In the genomic region with DNA sequence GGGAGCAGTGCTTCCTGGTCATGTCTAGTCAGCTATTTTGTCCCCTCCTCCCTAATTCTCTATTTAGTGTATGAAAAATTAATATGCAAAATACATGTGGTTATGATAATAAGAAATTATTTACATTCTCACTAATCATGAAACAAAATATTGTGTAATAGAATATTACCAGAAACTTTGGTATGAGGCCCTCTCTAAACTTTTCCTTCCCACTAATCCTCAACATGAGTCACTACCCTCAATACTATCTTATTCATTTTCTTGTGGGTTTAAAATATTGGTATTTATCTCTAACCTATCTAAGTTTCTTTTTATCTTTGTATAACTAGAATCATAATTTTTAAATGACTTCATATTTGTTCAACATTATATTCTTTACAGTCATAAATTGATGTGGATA, we compare ENCODE assay signal across 17 cellular contexts.
DNase-seq lines count a peak whose midpoint lies in the region; ATAC-seq, FAIRE-seq and TF ChIP-seq lines count a peak whose summit lies in the region.
"Had no signal": no experiment of that assay in that cellular context is flagged by ENCODE, and none has a peak within 500 bp of the region (broad histone marks: within the 10 kb centered on the region; RNA-seq: fewer than 3 reads in every experiment).

No MANE protein-coding gene starts in this region.

- H2AK5ac ChIP-seq in IMR-90 (ENCODE audit: low read depth, low read length) (no peak overlapping the region), mesenchymal stem cell (ENCODE audit: low read length, severe bottlenecking) (no peak overlapping the region)

- no peaks in the 10 kb centered on the region for H3K4me1 Mint-ChIP-seq in Caco-2 (ENCODE audit: low read depth, unreplicated experiment)
- H3K4me1 Mint-ChIP-seq: B cell, GM23338 had no signal

- no peaks in the 10 kb centered on the region for H3K9me2 ChIP-seq in PC-3 (replicated peaks; ENCODE audit: low read length)

- CTCF ChIA-PET in IMR-90 (lab: Yijun Ruan, JAX): no interaction called here
- CTCF ChIA-PET in PC-3 (lab: Charles Lee): no interaction called here
- CTCF ChIA-PET in Caco-2 (lab: Charles Lee): no interaction called here

- H3K4me3 ChIP-seq in IMR-90 (ENCODE audit: insufficient read depth, low read depth, low read length) (no peak overlapping the region), PC-3 (ENCODE audit: low read length) (no peak overlapping the region), choroid plexus epithelial cell (ENCODE audit: low read depth, low read length) (no peak overlapping the region), mesenchymal stem cell (ENCODE audit: insufficient read depth in 1 of 2, low read depth in 1 of 2, low read length in 2 of 2) (no peak overlapping the region), Caco-2 (ENCODE audit: low read depth, low read length) (no peak overlapping the region), kidney (ENCODE audit: low read length in 2 of 2) (no peak overlapping the region)
- H3K4me3 ChIP-seq: GM23338 had no signal

- H2AFZ ChIP-seq in IMR-90 (replicated peaks; ENCODE audit: low read length, poor library complexity) (no peak overlapping the region), PC-3 (ENCODE audit: low read length) (no peak overlapping the region), mesenchymal stem cell (ENCODE audit: low read depth, low read length) (no peak overlapping the region)
- H2AFZ ChIP-seq: GM23338 had no signal

- no peak overlapping the region for H2BK12ac ChIP-seq in mesenchymal stem cell (ENCODE audit: low read length in 2 of 2)

- no peak overlapping the region for H3K4me3 Mint-ChIP-seq in Caco-2 (ENCODE audit: unreplicated experiment)
- H3K4me3 Mint-ChIP-seq: B cell; CD4-positive, alpha-beta T cell; GM23338 had no signal

- no peak overlapping the region for H2BK15ac ChIP-seq in IMR-90 (ENCODE audit: low read depth, low read length)
- H2BK15ac ChIP-seq in mesenchymal stem cell (ENCODE audit: low read depth, poor library complexity, severe bottlenecking): no peak overlapping the region

- no peaks in the 10 kb centered on the region for H3K79me2 ChIP-seq in PC-3 (ENCODE audit: low read length)

- H2AK9ac ChIP-seq in IMR-90 (replicated peaks; ENCODE audit: low read depth, low read length, poor library complexity): no peak overlapping the region

- intact Hi-C loops in IMR-90 (cut with micrococcal nuclease): no loop called here
- intact Hi-C loops in PC-3 (cut with micrococcal nuclease): no loop called here
- intact Hi-C loops in Caco-2 (cut with micrococcal nuclease; ENCODE audit: unreplicated experiment): no loop called here
- intact Hi-C loops in kidney (cut with DNase I): no loop called here

- no peak for DNase-seq in IMR-90
- DNase-seq in PC-3: peak; percentile 12
- peak; percentile 1 for DNase-seq in choroid plexus epithelial cell (ENCODE audit: low read depth)
- DNase-seq in mesenchymal stem cell: peak; percentile 18
- DNase-seq in Caco-2: no peak
- DNase-seq in kidney: no peak
- DNase-seq in NCI-H524 treated with DMSO at 0.1 percent for 48 hours (lab: John Stamatoyannopoulos, UW): no peak
- DNase-seq: C1 segment of cervical spinal cord; CD4-positive, alpha-beta T cell; DMS79 treated with DMSO at 0.1 percent for 48 hours; EL; GDM1; H7 had no signal

- H3K79me1 ChIP-seq in IMR-90 (ENCODE audit: low read depth in 1 of 2, low read length in 2 of 2) (no peaks in the 10 kb centered on the region), mesenchymal stem cell (replicated peaks; ENCODE audit: low read length, poor library complexity, severe bottlenecking) (no peaks in the 10 kb centered on the region)

- no peak overlapping the region for H2BK120ac ChIP-seq in IMR-90 (ENCODE audit: low read depth, low read length)
- no peak overlapping the region for H2BK120ac ChIP-seq in mesenchymal stem cell (ENCODE audit: low read depth, low read length)

- in situ Hi-C loops in IMR-90 (cut with MboI; ENCODE audit: low sequenced_read_pairs): no loop called here

- H3K9me3 ChIP-seq in IMR-90 (ENCODE audit: control insufficient read depth, insufficient read depth, low read length) (peaks cover 12% of the 10 kb centered on the region), PC-3 (ENCODE audit: low read length) (0 out of 2 replicates have a peak, but pooled peaks cover 15% of the 10 kb centered on the region), mesenchymal stem cell (ENCODE audit: control insufficient read depth, low read length) (peaks cover 45% of the 10 kb centered on the region), Caco-2 (no peaks in the 10 kb centered on the region), kidney (ENCODE audit: control insufficient read depth in 1 of 2, low read length in 2 of 2) (peaks cover 2 to 10% of the 10 kb centered on the region in 2 donors)

- H3K4ac ChIP-seq in IMR-90 (ENCODE audit: low read depth, low read length): no peak overlapping the region
- no peak overlapping the region for H3K4ac ChIP-seq in mesenchymal stem cell (ENCODE audit: low read depth in 1 of 2, low read length in 2 of 2)

- no peak for FAIRE-seq in kidney (lab: Jason Lieb, UNC)
- FAIRE-seq: GM12892, GM19239 had no signal

- POLR2A ChIA-PET in IMR-90 (lab: Charles Lee; ENCODE audit: unreplicated experiment): no interaction called here
- POLR2A ChIA-PET in PC-3 (lab: Charles Lee; ENCODE audit: unreplicated experiment): no interaction called here
- POLR2A ChIA-PET in Caco-2 (lab: Charles Lee): no interaction called here

- no peak overlapping the region for H3K18ac ChIP-seq in IMR-90 (ENCODE audit: low read depth, low read length)
- no peak overlapping the region for H3K18ac ChIP-seq in mesenchymal stem cell (ENCODE audit: low read depth in 1 of 2, low read length in 2 of 2)

- no peaks in the 10 kb centered on the region for H3K27me3 Mint-ChIP-seq in Caco-2 (ENCODE audit: insufficient read depth, unreplicated experiment)
- H3K27me3 Mint-ChIP-seq: B cell; CD4-positive, alpha-beta T cell had no signal

- H3K9ac ChIP-seq in IMR-90 (ENCODE audit: low read depth, low read length): no peak overlapping the region
- H3K9ac ChIP-seq in PC-3 (ENCODE audit: low read length): peak overlapping the region; percentile 29; the same call in 1 of the 2 replicates
- no peak overlapping the region for H3K9ac ChIP-seq in mesenchymal stem cell (ENCODE audit: low read length)
- H3K9ac ChIP-seq in kidney (ENCODE audit: low read length in 2 of 2): no peak overlapping the region

- no peaks in the 10 kb centered on the region for H3K36me3 ChIP-seq in IMR-90 (ENCODE audit: control insufficient read depth, insufficient read depth, low read length)
- H3K36me3 ChIP-seq in PC-3 (ENCODE audit: low read depth, low read length): no peaks in the 10 kb centered on the region; the same call in 1 of the 2 replicates
- H3K36me3 ChIP-seq in mesenchymal stem cell (ENCODE audit: control insufficient read depth in 1 of 2, insufficient read depth in 2 of 2, low read depth in 1 of 2, low read length in 2 of 2): no peaks in the 10 kb centered on the region
- H3K36me3 ChIP-seq in Caco-2 (ENCODE audit: control insufficient read depth, insufficient read depth, low read length): no peaks in the 10 kb centered on the region
- H3K36me3 ChIP-seq in kidney (ENCODE audit: control insufficient read depth in 1 of 2, insufficient read depth in 2 of 2, low read length in 2 of 2): no peaks in the 10 kb centered on the region

- TF ChIP-seq RAD21 in IMR-90 (IDR thresholded peaks at IDR 0.05; ENCODE audit: low read length): no peak

- H3F3A ChIP-seq in PC-3 (ENCODE audit: low read length, unreplicated experiment): no peaks in the 10 kb centered on the region

- no peak for TF ChIP-seq POLR2A in IMR-90 (IDR thresholded peaks at IDR 0.05; ENCODE audit: low read depth, low read length)

- no peaks in the 10 kb centered on the region for H3K27me3 ChIP-seq in IMR-90 (ENCODE audit: control insufficient read depth, insufficient read depth, low read length)
- no peaks in the 10 kb centered on the region for H3K27me3 ChIP-seq in PC-3 (ENCODE audit: low read length)
- no peaks in the 10 kb centered on the region for H3K27me3 ChIP-seq in mesenchymal stem cell (ENCODE audit: control insufficient read depth in 1 of 2, insufficient read depth in 1 of 2, low read length in 2 of 2)
- H3K27me3 ChIP-seq in Caco-2 (replicated peaks; ENCODE audit: control insufficient read depth, insufficient read depth, low read length): no peaks in the 10 kb centered on the region

- no peaks in the 10 kb centered on the region for H3K4me1 ChIP-seq in IMR-90 (ENCODE audit: control insufficient read depth, insufficient read depth, low read length)
- peaks cover 7% of the 10 kb centered on the region; the same call in 1 of the 2 replicates for H3K4me1 ChIP-seq in PC-3 (ENCODE audit: insufficient read depth, low read length)
- H3K4me1 ChIP-seq in mesenchymal stem cell (ENCODE audit: control insufficient read depth, insufficient read depth, low read depth, low read length): no peaks in the 10 kb centered on the region
- no peaks in the 10 kb centered on the region for H3K4me1 ChIP-seq in Caco-2
- H3K4me1 ChIP-seq in kidney (ENCODE audit: control insufficient read depth in 1 of 2, insufficient read depth in 1 of 2, low read depth in 1 of 2, low read length in 2 of 2): no peaks in the 10 kb centered on the region

- dilution Hi-C loops in IMR-90 (cut with HindIII; ENCODE audit: low sequenced_read_pairs, unreplicated experiment): no loop called here

- ATAC-seq in IMR-90 (ENCODE audit: low read depth) (no peak), PC-3 (peak; percentile 47)
- ATAC-seq: GM23338 had no signal

- H3K9me3 Mint-ChIP-seq in Caco-2 (ENCODE audit: unreplicated experiment): no peaks in the 10 kb centered on the region

- no peak overlapping the region for H4K8ac ChIP-seq in IMR-90 (ENCODE audit: low read depth in 2 of 2, low read length in 2 of 2)
- H4K8ac ChIP-seq in mesenchymal stem cell (ENCODE audit: low read length): no peak overlapping the region

- H2BK5ac ChIP-seq in IMR-90 (ENCODE audit: low read depth, low read length, poor library complexity, severe bottlenecking) (no peak overlapping the region), mesenchymal stem cell (ENCODE audit: low read depth, low read length, poor library complexity, severe bottlenecking) (no peak overlapping the region)

- BruUV-seq in IMR-90 (replicated peaks; lab: Mats Ljungman, UMichigan) (no TSS peak), PC-3 (replicated peaks; lab: Mats Ljungman, UMichigan) (no TSS peak), Caco-2 (replicated peaks; lab: Mats Ljungman, UMichigan) (no TSS peak)

- H3K27ac ChIP-seq in IMR-90 (ENCODE audit: insufficient read depth, low read length): no peak overlapping the region
- H3K27ac ChIP-seq in PC-3 (ENCODE audit: low read length): peak overlapping the region; percentile 81
- H3K27ac ChIP-seq in mesenchymal stem cell (ENCODE audit: low read length, poor library complexity, severe bottlenecking): no peak overlapping the region
- no peak overlapping the region for H3K27ac ChIP-seq in kidney (ENCODE audit: low read depth in 2 of 2, low read length in 2 of 2)

- H3K9me1 ChIP-seq in IMR-90 (ENCODE audit: insufficient read depth, low read length): no peaks in the 10 kb centered on the region

- TF ChIP-seq CTCF in IMR-90 (conservative IDR thresholded peaks at IDR 0.05; ENCODE audit: low read depth, low read length) (no peak), PC-3 (conservative IDR thresholded peaks at IDR 0.05; ENCODE audit: low read depth, low read length) (no peak), choroid plexus epithelial cell (conservative IDR thresholded peaks at IDR 0.05; ENCODE audit: low read depth, low read length) (no peak), Caco-2 (IDR thresholded peaks at IDR 0.05; ENCODE audit: insufficient read depth in 1 of 2, low read depth in 1 of 2, low read length in 1 of 2, severe bottlenecking in 1 of 2, unreplicated experiment in 1 of 2) (no peak), kidney (IDR thresholded peaks at IDR 0.05; ENCODE audit: borderline replicate concordance, extremely low read depth, insufficient read depth) (no peak)

- H2BK20ac ChIP-seq in IMR-90 (ENCODE audit: low read depth, low read length): no peak overlapping the region

- H3K23ac ChIP-seq in IMR-90 (ENCODE audit: low read depth, low read length) (no peak overlapping the region), mesenchymal stem cell (ENCODE audit: low read length in 2 of 2) (no peak overlapping the region)

- H4K20me1 ChIP-seq in IMR-90 (ENCODE audit: insufficient read depth, low read length) (no peaks in the 10 kb centered on the region), PC-3 (ENCODE audit: low read length) (no peaks in the 10 kb centered on the region)

- H3K36me3 Mint-ChIP-seq in Caco-2 (ENCODE audit: insufficient read depth, unreplicated experiment): no peaks in the 10 kb centered on the region

- H4K91ac ChIP-seq in IMR-90 (ENCODE audit: insufficient read depth, low read depth, low read length) (no peak overlapping the region), mesenchymal stem cell (ENCODE audit: low read length) (no peak overlapping the region)

- H3K4me2 ChIP-seq in IMR-90 (ENCODE audit: low read depth, low read length) (no peak overlapping the region), PC-3 (ENCODE audit: low read length) (no peak overlapping the region; the same call in 1 of the 2 replicates), mesenchymal stem cell (ENCODE audit: low read length, poor library complexity, severe bottlenecking) (no peak overlapping the region)
- H3K4me2 ChIP-seq: GM23338 had no signal

- no peak overlapping the region for H3K56ac ChIP-seq in IMR-90 (ENCODE audit: extremely low read depth, insufficient read depth, low read length)

- H3K14ac ChIP-seq in IMR-90 (replicated peaks; ENCODE audit: low read depth, low read length): no peak overlapping the region
- no peak overlapping the region for H3K14ac ChIP-seq in mesenchymal stem cell (ENCODE audit: low read length in 2 of 2)

- no peak overlapping the region for H3K27ac Mint-ChIP-seq in Caco-2 (ENCODE audit: unreplicated experiment)
- H3K27ac Mint-ChIP-seq: B cell; CD4-positive, alpha-beta T cell; GM23338 had no signal

- H4K5ac ChIP-seq in IMR-90 (ENCODE audit: low read depth, low read length): no peak overlapping the region

Comparison
In these comparisons a context has a peak if more than half of its experiments do, and no peak if none do; other contexts are left out.
1. DNase-seq: peak in PC-3 (single experiment), choroid plexus epithelial cell (single experiment) and mesenchymal stem cell (single experiment); none in IMR-90 (single experiment), Caco-2 (0 of 2), kidney (single experiment) and NCI-H524 treated with DMSO at 0.1 percent for 48 hours (single experiment).